7 cellular contexts compared by ENCODE assay signal in genomic region chr2:20834331-20834730, GRCh38.
"Had no signal": no experiment of that assay in that cellular context is flagged by ENCODE, and none has a peak within 500 bp of the region (broad histone marks: within the 10 kb centered on the region; RNA-seq: fewer than 3 reads in every experiment).

No MANE protein-coding gene starts in this region.

- H3K9me3 ChIP-seq: HAP-1 had no signal

- H3K9ac ChIP-seq: KMS-11 had no signal

- DNase-seq: GOT3, H7, IMR-90, Karpas-422, KBM-7 had no signal

- H3K36me3 ChIP-seq: HAP-1 had no signal

- H3K27ac ChIP-seq: KMS-11 had no signal

- H3K4me2 ChIP-seq: KMS-11 had no signal

- H3K4me3 ChIP-seq: HAP-1 had no signal

- H3K4me1 ChIP-seq: HAP-1 had no signal
